ENCODE assay signal across 8 cellular contexts in the genomic region with DNA sequence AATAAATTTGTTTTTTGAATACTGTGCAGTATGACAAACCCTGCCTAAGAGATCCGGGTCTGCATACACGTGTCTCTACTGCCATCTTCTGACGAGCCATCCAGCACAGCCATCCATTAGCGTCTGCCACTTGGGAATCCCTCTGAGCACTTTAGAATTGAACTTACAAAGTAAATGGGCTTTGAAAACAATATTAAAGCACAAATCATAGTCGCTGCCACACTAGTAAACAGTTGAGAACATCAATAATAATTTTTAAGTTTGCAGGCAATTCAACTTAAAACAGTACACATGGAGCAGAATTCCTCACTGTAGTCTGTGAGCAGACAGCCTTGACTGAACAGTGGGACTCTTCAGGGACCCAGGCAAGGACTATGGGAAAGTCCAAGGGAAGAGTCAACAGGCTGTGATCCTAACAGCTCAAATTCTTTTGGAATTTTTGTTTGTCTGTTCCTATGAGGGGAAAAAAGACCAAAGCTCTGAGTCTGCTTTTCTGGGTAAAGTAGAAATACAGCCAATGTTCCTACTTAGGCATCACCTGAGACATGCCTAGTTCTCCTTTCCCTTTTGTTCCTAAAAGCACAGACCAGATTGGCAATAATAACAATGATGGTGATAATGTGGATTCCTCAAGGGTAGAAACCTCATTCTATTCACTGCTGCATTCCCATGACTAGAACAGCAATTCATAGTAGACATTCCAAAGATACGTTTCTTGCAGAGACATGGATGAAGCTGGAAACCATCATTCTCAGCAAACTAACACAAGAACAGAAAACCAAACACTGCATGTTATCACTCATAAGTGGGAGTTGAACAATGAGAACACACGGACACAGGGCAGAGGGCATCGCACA.
A peak's percentile ranks its signal among the peaks of the same experiment; 100 is the strongest.
DNase-seq lines count a peak whose midpoint lies in the region; ATAC-seq and TF ChIP-seq lines count a peak whose summit lies in the region.

No MANE protein-coding gene starts in this region.

- H3K9me3 Mint-ChIP-seq in activated T-helper 17 cell treated with anti-CD3 and anti-CD28 coated beads, Interleukin-2, amount 50 U/mL, for 72 hours = no peaks in the 10 kb centered on the region
- H3K9me3 Mint-ChIP-seq in osteocyte (ENCODE audit: unreplicated experiment) = peaks cover under 1% of the 10 kb centered on the region

- POLR2A ChIA-PET in PC-3 (lab: Charles Lee; ENCODE audit: unreplicated experiment) = no interaction called here

- TF ChIP-seq CTCF in PC-3 (conservative IDR thresholded peaks at IDR 0.05; ENCODE audit: low read depth, low read length) (peak; percentile 94), osteocyte (IDR thresholded peaks at IDR 0.05) (peak; percentile 96), vagina (IDR thresholded peaks at IDR 0.05) (peak; percentile 57 to 85 (median 75))

- H3K36me3 Mint-ChIP-seq in activated T-helper 17 cell treated with anti-CD3 and anti-CD28 coated beads, Interleukin-2, amount 50 U/mL, for 72 hours (ENCODE audit: low read depth) = no peaks in the 10 kb centered on the region
- no peaks in the 10 kb centered on the region for H3K36me3 Mint-ChIP-seq in osteocyte (ENCODE audit: unreplicated experiment)

- no TSS peak for BruUV-seq in PC-3 (replicated peaks; lab: Mats Ljungman, UMichigan)

- ATAC-seq in GM21737 (IDR thresholded peaks at IDR 0.05; ENCODE audit: unreplicated experiment) (peak; percentile 49), PC-3 (peak; percentile 82)
- peak; percentile 73 for ATAC-seq in activated T-helper 17 cell treated with anti-CD3 and anti-CD28 coated beads, Interleukin-2, amount 50 U/mL, for 72 hours (replicated peaks)

- TF ChIP-seq RAD21 in Ishikawa (IDR thresholded peaks at IDR 0.05; ENCODE audit: low read depth) = peak; percentile 95

- no peak overlapping the region for H3K9ac ChIP-seq in PC-3 (ENCODE audit: low read length)

- CTCF ChIA-PET in PC-3 (lab: Charles Lee) = interaction anchor here (0.5 kb wide), 1 partner anchor 636 kb away, joined by 3 read pairs; no protein-coding TSS in a partner anchor

- peak; percentile 14 for DNase-seq in GF-D8 (lab: John Stamatoyannopoulos, UW)
- peak; percentile 84 for DNase-seq in PC-3
- peak; percentile 66 for DNase-seq in foreskin melanocyte
- peak; percentile 88 for DNase-seq in osteocyte (ENCODE audit: extremely low spot score, unreplicated experiment)
- DNase-seq in vagina (ENCODE audit: extremely low spot score in 2 of 2) = peak in 1 of 2 donors; percentile 78

- H3K4me1 Mint-ChIP-seq in activated T-helper 17 cell treated with anti-CD3 and anti-CD28 coated beads, Interleukin-2, amount 50 U/mL, for 72 hours = no peaks in the 10 kb centered on the region
- peaks cover 62% of the 10 kb centered on the region for H3K4me1 Mint-ChIP-seq in osteocyte (ENCODE audit: unreplicated experiment)

- TF ChIP-seq EP300 in Ishikawa (IDR thresholded peaks at IDR 0.05; ENCODE audit: borderline replicate concordance) = no peak

- H3K4me3 ChIP-seq in PC-3 (ENCODE audit: low read length) = no peak overlapping the region
- no peak overlapping the region for H3K4me3 ChIP-seq in vagina

- no peak overlapping the region for H3K27ac ChIP-seq in PC-3 (ENCODE audit: low read length)
- no peak overlapping the region for H3K27ac ChIP-seq in vagina

- H4K20me1 ChIP-seq in PC-3 (ENCODE audit: low read length) = no peaks in the 10 kb centered on the region

- H3K27ac Mint-ChIP-seq in activated T-helper 17 cell treated with anti-CD3 and anti-CD28 coated beads, Interleukin-2, amount 50 U/mL, for 72 hours = no peak overlapping the region
- peak overlapping the region; percentile 96 for H3K27ac Mint-ChIP-seq in osteocyte (ENCODE audit: unreplicated experiment)

- H3K4me3 Mint-ChIP-seq in activated T-helper 17 cell treated with anti-CD3 and anti-CD28 coated beads, Interleukin-2, amount 50 U/mL, for 72 hours = no peak overlapping the region
- no peak overlapping the region for H3K4me3 Mint-ChIP-seq in osteocyte (ENCODE audit: unreplicated experiment)

- intact Hi-C loops in PC-3 (cut with micrococcal nuclease) (loop anchor here (1.0 to 5.0 kb wide), 2 partner anchors 466 to 483 kb away; a partner anchor contains a TSS), vagina (cut with DNase I) (no loop called here)

- H3K36me3 ChIP-seq in PC-3 (ENCODE audit: low read depth, low read length) = no peaks in the 10 kb centered on the region
- no peaks in the 10 kb centered on the region for H3K36me3 ChIP-seq in vagina

- H3K27me3 Mint-ChIP-seq in activated T-helper 17 cell treated with anti-CD3 and anti-CD28 coated beads, Interleukin-2, amount 50 U/mL, for 72 hours = peaks cover 7% of the 10 kb centered on the region
- H3K27me3 Mint-ChIP-seq in osteocyte (ENCODE audit: unreplicated experiment) = no peaks in the 10 kb centered on the region

- H3K27me3 ChIP-seq in PC-3 (ENCODE audit: low read length) (no peaks in the 10 kb centered on the region), vagina (no peaks in the 10 kb centered on the region)

- no peak overlapping the region for H2AFZ ChIP-seq in PC-3 (ENCODE audit: low read length)

- no peaks in the 10 kb centered on the region for H3K9me3 ChIP-seq in PC-3 (ENCODE audit: low read length)
- no peaks in the 10 kb centered on the region for H3K9me3 ChIP-seq in vagina

- H3F3A ChIP-seq in PC-3 (ENCODE audit: low read length, unreplicated experiment) = no peaks in the 10 kb centered on the region

- H3K79me2 ChIP-seq in PC-3 (ENCODE audit: low read length) = no peaks in the 10 kb centered on the region

- no peak overlapping the region for H3K4me2 ChIP-seq in PC-3 (ENCODE audit: low read length)

- H3K4me1 ChIP-seq in PC-3 (ENCODE audit: insufficient read depth, low read length) = peaks cover 35% of the 10 kb centered on the region
- no peaks in the 10 kb centered on the region for H3K4me1 ChIP-seq in vagina

- no peaks in the 10 kb centered on the region for H3K9me2 ChIP-seq in PC-3 (replicated peaks; ENCODE audit: low read length)

- no peak for TF ChIP-seq POLR2A in vagina (IDR thresholded peaks at IDR 0.05)

TF ChIP-seq in Ishikawa, 13 proteins besides CTCF, POLR2A, EP300 and RAD21:
- TF ChIP-seq EGR1 (IDR thresholded peaks at IDR 0.05) = no peak
- no peak for TF ChIP-seq TAF1 (IDR thresholded peaks at IDR 0.05; ENCODE audit: low read depth)
- no peak for TF ChIP-seq CEBPB (IDR thresholded peaks at IDR 0.05)
- no peak for TF ChIP-seq TEAD4 (IDR thresholded peaks at IDR 0.05)
- TF ChIP-seq, protein P1, sequence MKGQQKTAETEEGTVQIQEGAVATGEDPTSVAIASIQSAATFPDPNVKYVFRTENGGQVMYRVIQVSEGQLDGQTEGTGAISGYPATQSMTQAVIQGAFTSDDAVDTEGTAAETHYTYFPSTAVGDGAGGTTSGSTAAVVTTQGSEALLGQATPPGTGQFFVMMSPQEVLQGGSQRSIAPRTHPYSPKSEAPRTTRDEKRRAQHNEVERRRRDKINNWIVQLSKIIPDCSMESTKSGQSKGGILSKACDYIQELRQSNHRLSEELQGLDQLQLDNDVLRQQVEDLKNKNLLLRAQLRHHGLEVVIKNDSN (IDR thresholded peaks at IDR 0.05) = no peak
- no peak for TF ChIP-seq CREB1 (IDR thresholded peaks at IDR 0.05; ENCODE audit: low read depth)
- TF ChIP-seq FOXM1 (IDR thresholded peaks at IDR 0.05; ENCODE audit: borderline replicate concordance, low read depth) = no peak
- no peak for TF ChIP-seq ZBTB7A (IDR thresholded peaks at IDR 0.05; ENCODE audit: low read depth)
- TF ChIP-seq, protein P2, sequence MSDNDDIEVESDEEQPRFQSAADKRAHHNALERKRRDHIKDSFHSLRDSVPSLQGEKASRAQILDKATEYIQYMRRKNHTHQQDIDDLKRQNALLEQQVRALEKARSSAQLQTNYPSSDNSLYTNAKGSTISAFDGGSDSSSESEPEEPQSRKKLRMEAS (IDR thresholded peaks at IDR 0.05) = no peak
- no peak for TF ChIP-seq NFIC (IDR thresholded peaks at IDR 0.05)
- TF ChIP-seq, protein P3, sequence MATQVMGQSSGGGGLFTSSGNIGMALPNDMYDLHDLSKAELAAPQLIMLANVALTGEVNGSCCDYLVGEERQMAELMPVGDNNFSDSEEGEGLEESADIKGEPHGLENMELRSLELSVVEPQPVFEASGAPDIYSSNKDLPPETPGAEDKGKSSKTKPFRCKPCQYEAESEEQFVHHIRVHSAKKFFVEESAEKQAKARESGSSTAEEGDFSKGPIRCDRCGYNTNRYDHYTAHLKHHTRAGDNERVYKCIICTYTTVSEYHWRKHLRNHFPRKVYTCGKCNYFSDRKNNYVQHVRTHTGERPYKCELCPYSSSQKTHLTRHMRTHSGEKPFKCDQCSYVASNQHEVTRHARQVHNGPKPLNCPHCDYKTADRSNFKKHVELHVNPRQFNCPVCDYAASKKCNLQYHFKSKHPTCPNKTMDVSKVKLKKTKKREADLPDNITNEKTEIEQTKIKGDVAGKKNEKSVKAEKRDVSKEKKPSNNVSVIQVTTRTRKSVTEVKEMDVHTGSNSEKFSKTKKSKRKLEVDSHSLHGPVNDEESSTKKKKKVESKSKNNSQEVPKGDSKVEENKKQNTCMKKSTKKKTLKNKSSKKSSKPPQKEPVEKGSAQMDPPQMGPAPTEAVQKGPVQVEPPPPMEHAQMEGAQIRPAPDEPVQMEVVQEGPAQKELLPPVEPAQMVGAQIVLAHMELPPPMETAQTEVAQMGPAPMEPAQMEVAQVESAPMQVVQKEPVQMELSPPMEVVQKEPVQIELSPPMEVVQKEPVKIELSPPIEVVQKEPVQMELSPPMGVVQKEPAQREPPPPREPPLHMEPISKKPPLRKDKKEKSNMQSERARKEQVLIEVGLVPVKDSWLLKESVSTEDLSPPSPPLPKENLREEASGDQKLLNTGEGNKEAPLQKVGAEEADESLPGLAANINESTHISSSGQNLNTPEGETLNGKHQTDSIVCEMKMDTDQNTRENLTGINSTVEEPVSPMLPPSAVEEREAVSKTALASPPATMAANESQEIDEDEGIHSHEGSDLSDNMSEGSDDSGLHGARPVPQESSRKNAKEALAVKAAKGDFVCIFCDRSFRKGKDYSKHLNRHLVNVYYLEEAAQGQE (IDR thresholded peaks at IDR 0.05; ENCODE audit: low read depth) = no peak
